ENCODE assay signal across 25 cellular contexts in the genomic region with DNA sequence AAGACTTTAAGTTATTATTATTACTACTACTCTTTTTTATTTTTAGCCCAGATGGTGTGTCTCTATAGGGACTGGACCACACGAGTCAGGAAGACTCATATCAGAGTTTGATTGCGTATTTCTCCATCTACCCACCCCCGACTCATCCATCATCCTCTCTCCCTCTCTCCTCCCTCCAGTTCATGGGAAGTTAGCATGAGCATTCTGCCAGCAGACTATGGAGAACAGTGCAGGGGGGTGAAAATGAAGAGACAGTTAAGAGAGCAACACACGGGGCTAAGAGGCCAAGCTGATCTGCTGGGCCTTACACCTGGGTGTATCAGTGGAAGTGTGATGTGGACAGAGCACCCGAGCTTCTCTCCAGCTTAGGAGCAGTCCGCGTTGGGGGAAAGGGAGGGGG.
"Had no signal": no experiment of that assay in that cellular context is flagged by ENCODE, and none has a peak within 500 bp of the region (broad histone marks: within the 10 kb centered on the region; RNA-seq: fewer than 3 reads in every experiment).

No MANE protein-coding gene starts in this region.

- H3K27me3 ChIP-seq: pancreas, right atrium auricular region, testis, tibial artery had no signal

- H3K9me3 ChIP-seq: esophagus muscularis mucosa, heart right ventricle, pancreas, right atrium auricular region, sigmoid colon, testis, tibial artery had no signal

- H3K36me3 Mint-ChIP-seq: naive thymus-derived CD4-positive, alpha-beta T cell; stimulated activated effector memory CD8-positive, alpha-beta T cell treated with anti-CD3 and anti-CD28 coated beads, Interleukin-12 subunit alpha, Interleukin-12 subunit beta, amount 100 ng/mL, for 72 hours; type B pancreatic cell had no signal

- H3K4me3 ChIP-seq: coronary artery, esophagus muscularis mucosa, heart right ventricle, pancreas, right atrium auricular region, sigmoid colon, stomach, testis, tibial artery had no signal

- H3K27me3 Mint-ChIP-seq: progenitor cell of endocrine pancreas had no signal

- ATAC-seq: heart right ventricle; left lobe of liver; naive thymus-derived CD4-positive, alpha-beta T cell; pancreas; stimulated activated effector memory CD8-positive, alpha-beta T cell treated with anti-CD3 and anti-CD28 coated beads, Interleukin-12 subunit alpha, Interleukin-12 subunit beta, amount 100 ng/mL, for 72 hours had no signal

- H3K4me1 Mint-ChIP-seq: naive thymus-derived CD4-positive, alpha-beta T cell; stimulated activated effector memory CD8-positive, alpha-beta T cell treated with anti-CD3 and anti-CD28 coated beads, Interleukin-12 subunit alpha, Interleukin-12 subunit beta, amount 100 ng/mL, for 72 hours had no signal

- H3K27ac ChIP-seq: coronary artery, esophagus muscularis mucosa, heart right ventricle, pancreas, right atrium auricular region, sigmoid colon, stomach, testis, tibial artery had no signal

- DNase-seq: dermis blood vessel endothelial cell; effector memory CD4-positive, alpha-beta T cell; heart right ventricle; hippocampal formation; mesenchymal stem cell; midbrain; naive thymus-derived CD4-positive, alpha-beta T cell; nephron progenitor cell; occipital lobe; pancreas; sigmoid colon; stimulated activated CD4-positive, alpha-beta T cell treated with anti-CD3 and anti-CD28 coated beads, Interleukin-2, amount 100 ng/mL, for 24 hours; stimulated activated CD4-positive, alpha-beta T cell treated with anti-CD3 and anti-CD28 coated beads, Interleukin-4, amount 100 ng/mL, for 24 hours; stimulated activated naive CD4-positive, alpha-beta T cell treated with Interleukin-2 at 50 U/mL for 16 hours; stomach; substantia nigra; testis had no signal

- H3K9me3 Mint-ChIP-seq: type B pancreatic cell had no signal

- H3K4me3 Mint-ChIP-seq: naive thymus-derived CD4-positive, alpha-beta T cell; nephron progenitor cell; stimulated activated effector memory CD8-positive, alpha-beta T cell treated with anti-CD3 and anti-CD28 coated beads, Interleukin-12 subunit alpha, Interleukin-12 subunit beta, amount 100 ng/mL, for 72 hours; type B pancreatic cell had no signal

- H3K36me3 ChIP-seq: esophagus muscularis mucosa, heart right ventricle, pancreas, right atrium auricular region, sigmoid colon, stomach, tibial artery had no signal

- H3K4me1 ChIP-seq: esophagus muscularis mucosa, heart right ventricle, pancreas, right atrium auricular region, sigmoid colon, stomach, testis, tibial artery had no signal

- H3K27ac Mint-ChIP-seq: naive thymus-derived CD4-positive, alpha-beta T cell; nephron progenitor cell; progenitor cell of endocrine pancreas; stimulated activated effector memory CD8-positive, alpha-beta T cell treated with anti-CD3 and anti-CD28 coated beads, Interleukin-12 subunit alpha, Interleukin-12 subunit beta, amount 100 ng/mL, for 72 hours; type B pancreatic cell had no signal
